ENCODE assay signal across 1 cellular context in genomic region chr5:108726446-108727091, GRCh38.
TF ChIP-seq lines count a peak whose summit lies in the region.

No MANE protein-coding gene starts in this region.

TF ChIP-seq in K562, 482 proteins besides CTCF, POLR2A, EP300 and RAD21 (continued from another document and continues in another):
- no peak for TF ChIP-seq PATZ1 (CRISPR knock-in tag; IDR thresholded peaks at IDR 0.05; ENCODE audit: borderline replicate concordance)
- no peak for TF ChIP-seq ZNF695 (CRISPR knock-in tag; IDR thresholded peaks at IDR 0.05)
- no peak for TF ChIP-seq BHLHE40 (IDR thresholded peaks at IDR 0.05; ENCODE audit: low read length)
- no peak for TF ChIP-seq NFRKB (IDR thresholded peaks at IDR 0.05; ENCODE audit: low read depth)
- TF ChIP-seq POU5F1 (IDR thresholded peaks at IDR 0.05; ENCODE audit: borderline replicate concordance, low read depth, low read length, partially characterized antibody): no peak
- TF ChIP-seq ZNF699 (CRISPR knock-in tag; IDR thresholded peaks at IDR 0.05; ENCODE audit: insufficient replicate concordance): no peak
- TF ChIP-seq RFX5 (IDR thresholded peaks at IDR 0.05; ENCODE audit: low read depth, low read length): no peak
- TF ChIP-seq E2F1 (CRISPR knock-in tag; IDR thresholded peaks at IDR 0.05): no peak
- TF ChIP-seq MNT (conservative IDR thresholded peaks at IDR 0.05): 0 out of 4 replicates have a peak, but pooled peaks of 1 of the 2 experiments have one; percentile 9
- no peak for TF ChIP-seq GATAD2A (IDR thresholded peaks at IDR 0.05)
- peak; percentile 33; the same call in 1 of the 2 replicates for TF ChIP-seq SPI1 (IDR thresholded peaks at IDR 0.05; ENCODE audit: borderline replicate concordance, low read depth, low read length)
- no peak for TF ChIP-seq ZZZ3 (IDR thresholded peaks at IDR 0.05)
- peak in 1 of 2 experiments; percentile 84; a peak in 2 of 4 replicates for TF ChIP-seq FOXA3 (CRISPR knock-in tag; conservative IDR thresholded peaks at IDR 0.05 in 1 of 2, IDR thresholded peaks at IDR 0.05 in 1 of 2)
- no peak for TF ChIP-seq NFIX (CRISPR knock-in tag; IDR thresholded peaks at IDR 0.05; ENCODE audit: low read depth)
- peak; percentile 30; the same call in 1 of the 2 replicates for TF ChIP-seq CBFA2T3 (IDR thresholded peaks at IDR 0.05)
- no peak for TF ChIP-seq TCFL5 (CRISPR knock-in tag; conservative IDR thresholded peaks at IDR 0.05)
- no peak for TF ChIP-seq TSC22D4 (tag; IDR thresholded peaks at IDR 0.05)
- TF ChIP-seq CTCFL (IDR thresholded peaks at IDR 0.05; ENCODE audit: borderline replicate concordance, insufficient read depth, low read depth, low read length, poor library complexity, severe bottlenecking): no peak
- TF ChIP-seq FOXP4 (CRISPR knock-in tag; IDR thresholded peaks at IDR 0.05; ENCODE audit: borderline replicate concordance): no peak
- TF ChIP-seq DACH1 (IDR thresholded peaks at IDR 0.05; ENCODE audit: partially characterized antibody): no peak
- no peak for TF ChIP-seq CUX1 (CRISPR knock-in tag; IDR thresholded peaks at IDR 0.05)
- peak; percentile 39; a peak in 2 of 4 replicates for TF ChIP-seq FOXK2 (conservative IDR thresholded peaks at IDR 0.05 in 1 of 2, IDR thresholded peaks at IDR 0.05 in 1 of 2; ENCODE audit: low read depth in 2 of 2)
- no peak for TF ChIP-seq TCF7L2 (IDR thresholded peaks at IDR 0.05; ENCODE audit: low read depth, low read length)
- TF ChIP-seq EWSR1 (IDR thresholded peaks at IDR 0.05; ENCODE audit: borderline replicate concordance, low read depth, partially characterized antibody): no peak
- TF ChIP-seq ZNF584 (CRISPR knock-in tag; IDR thresholded peaks at IDR 0.05; ENCODE audit: low read depth): peak; percentile 23; the same call in 1 of the 2 replicates
- no peak for TF ChIP-seq BRF2 (IDR thresholded peaks at IDR 0.05; ENCODE audit: borderline replicate concordance, insufficient read depth, insufficient read length)
- 0 out of 2 replicates have a peak, but pooled peaks have one; percentile 11 for TF ChIP-seq NCOR1 (IDR thresholded peaks at IDR 0.05)
- peak in 1 of 2 experiments; percentile 14; a peak in 1 of 4 replicates for TF ChIP-seq ZNF639 (CRISPR knock-in tag; conservative IDR thresholded peaks at IDR 0.05 in 1 of 2, IDR thresholded peaks at IDR 0.05 in 1 of 2)
- TF ChIP-seq HLTF (IDR thresholded peaks at IDR 0.05): no peak
- TF ChIP-seq ZNF57 (CRISPR knock-in tag; IDR thresholded peaks at IDR 0.05): no peak
- peak; percentile 48; the same call in 1 of the 2 replicates for TF ChIP-seq GTF2E2 (tag; IDR thresholded peaks at IDR 0.05)
- TF ChIP-seq HINFP (tag; conservative IDR thresholded peaks at IDR 0.05; ENCODE audit: low read depth): no peak
- peak; percentile 6; the same call in 1 of the 2 replicates for TF ChIP-seq SOX6 (IDR thresholded peaks at IDR 0.05)
- no peak for TF ChIP-seq PHB (CRISPR knock-in tag; IDR thresholded peaks at IDR 0.05)
- TF ChIP-seq E2F8 (IDR thresholded peaks at IDR 0.05; ENCODE audit: low read depth, partially characterized antibody): no peak
- 0 out of 2 replicates have a peak, but pooled peaks have one; percentile 26 for TF ChIP-seq ARID1B (IDR thresholded peaks at IDR 0.05)
- TF ChIP-seq SMARCA4 (IDR thresholded peaks at IDR 0.05): peak; percentile 36; the same call in 1 of the 2 replicates
- no peak for TF ChIP-seq TFAM (CRISPR knock-in tag; conservative IDR thresholded peaks at IDR 0.05)
